In genomic region chr1:66270122-66270812, GRCh38 we compare ENCODE assay signal across 12 cellular contexts.
DNase-seq lines count a peak whose midpoint lies in the region; ATAC-seq and TF ChIP-seq lines count a peak whose summit lies in the region.
"Had no signal": no experiment of that assay in that cellular context is flagged by ENCODE, and none has a peak within 500 bp of the region (broad histone marks: within the 10 kb centered on the region; RNA-seq: fewer than 3 reads in every experiment).

No MANE protein-coding gene starts in this region.

- no peak overlapping the region for H3K18ac ChIP-seq in mesendoderm (ENCODE audit: low read length)

- H3K9me3 ChIP-seq in transverse colon: no peaks in the 10 kb centered on the region

- H3K27me3 Mint-ChIP-seq in chondrocyte (ENCODE audit: low read depth): no peaks in the 10 kb centered on the region

- TF ChIP-seq POLR2A in transverse colon (IDR thresholded peaks at IDR 0.05): no peak

- peak overlapping the region; percentile 58 for H2BK15ac ChIP-seq in mesendoderm (replicated peaks; ENCODE audit: low read depth)

- intact Hi-C loops in transverse colon (cut with DNase I; ENCODE audit: low total_unique reads): loop anchor here (5.0 kb wide), 1 partner anchor 62 kb away; no protein-coding TSS in a partner anchor

- no peaks in the 10 kb centered on the region for H3K79me1 ChIP-seq in mesendoderm (ENCODE audit: low read length)

- peak overlapping the region; percentile 36 for H3K4ac ChIP-seq in mesendoderm (ENCODE audit: low read depth, low read length)

- H3K27ac Mint-ChIP-seq in chondrocyte (ENCODE audit: unreplicated experiment): peak overlapping the region; percentile 13

- TF ChIP-seq EP300 in transverse colon (IDR thresholded peaks at IDR 0.05; ENCODE audit: low read depth): peak; percentile 30

- no peak overlapping the region for H3K9ac ChIP-seq in mesendoderm (ENCODE audit: low read length)

- no peaks in the 10 kb centered on the region for H3K36me3 Mint-ChIP-seq in chondrocyte (ENCODE audit: low read depth)

- no peak overlapping the region for H3K23ac ChIP-seq in mesendoderm (ENCODE audit: low read length)

- H3K4me3 ChIP-seq in mesendoderm (ENCODE audit: low read length) (no peak overlapping the region), transverse colon (no peak overlapping the region)

- H3K4me1 Mint-ChIP-seq in chondrocyte (ENCODE audit: low read depth): peaks cover 22% of the 10 kb centered on the region

- H3K4me1 ChIP-seq in mesendoderm (ENCODE audit: control insufficient read depth, low read depth, low read length) (peaks cover 6% of the 10 kb centered on the region), transverse colon (peaks cover 15 to 52% (median 22%) of the 10 kb centered on the region in 4 donors)

- H4K5ac ChIP-seq in mesendoderm (ENCODE audit: low read length): no peak overlapping the region

- no peak overlapping the region for H2BK120ac ChIP-seq in mesendoderm (ENCODE audit: low read depth, low read length)

- no peak for TF ChIP-seq CTCF in chondrocyte (IDR thresholded peaks at IDR 0.05)
- TF ChIP-seq CTCF in transverse colon (IDR thresholded peaks at IDR 0.05): no peak

- no peak overlapping the region for H4K8ac ChIP-seq in mesendoderm (ENCODE audit: low read depth, low read length)

- H2BK5ac ChIP-seq in mesendoderm (ENCODE audit: low read length): no peak overlapping the region

- ATAC-seq in GM21529 (IDR thresholded peaks at IDR 0.05; ENCODE audit: unreplicated experiment) (no peak), HG03025 (IDR thresholded peaks at IDR 0.05; ENCODE audit: low FRiP score, unreplicated experiment) (no peak)

- no peak overlapping the region for H3K4me3 Mint-ChIP-seq in chondrocyte (ENCODE audit: unreplicated experiment)

- H2AK5ac ChIP-seq in mesendoderm (ENCODE audit: low read length): no peak overlapping the region

- no peaks in the 10 kb centered on the region for H3K79me2 ChIP-seq in mesendoderm (ENCODE audit: control insufficient read depth, insufficient read depth, low read length)

- peak overlapping the region; percentile 30 for H3K56ac ChIP-seq in mesendoderm (ENCODE audit: low read length)

- no peak overlapping the region for H3K4me2 ChIP-seq in mesendoderm (ENCODE audit: low read length)

- no CpG with 5 or more reads among the region's 5 CpGs for WGBS in mesendoderm (ENCODE audit: extremely low coverage, insufficient coverage, low lambda C conversion rate)
- WGBS in transverse colon (ENCODE audit: low coverage in 1 of 2), 2 donors: 58 to 78% methylated on average over 3 to 5 of the region's 5 CpGs

- H3K27ac ChIP-seq in mesendoderm (ENCODE audit: low read depth, low read length) (no peak overlapping the region), transverse colon (peak overlapping the region; percentile 28 to 86 (median 80))

- no peaks in the 10 kb centered on the region for H3K9me3 Mint-ChIP-seq in chondrocyte (ENCODE audit: low read depth)

- H3K36me3 ChIP-seq in mesendoderm (ENCODE audit: control insufficient read depth, insufficient read depth, low read length): no peaks in the 10 kb centered on the region
- H3K36me3 ChIP-seq in transverse colon: no peaks in the 10 kb centered on the region

- H3K27me3 ChIP-seq in mesendoderm (ENCODE audit: insufficient read depth, low read length, poor library complexity): no peaks in the 10 kb centered on the region
- no peaks in the 10 kb centered on the region for H3K27me3 ChIP-seq in transverse colon

- in situ Hi-C loops in transverse colon (cut with MboI; ENCODE audit: low pct_ligation_motif_present in 1 of 4, low pct_unique_long_range_greater_than_20kb in 1 of 4, low sequenced_read_pairs in 3 of 4): loop anchor here in 1 of 4 donors (25.0 kb wide), 1 partner anchor 467 kb away; no protein-coding TSS in a partner anchor

- DNase-seq in SIG-M5 treated with dmso at 0.1 percent for 504 hours (lab: John Stamatoyannopoulos, UW; ENCODE audit: unreplicated experiment) (peak; percentile 59), SIG-M5 (lab: John Stamatoyannopoulos, UW) (no peak), chondrocyte (ENCODE audit: low spot score) (no peak), mesendoderm (no peak), transverse colon (no peak), NCI-H526 (lab: John Stamatoyannopoulos, UW) (no peak)
- DNase-seq: 8988T; activated CD8-positive, alpha-beta memory T cell treated with anti-CD3 and anti-CD28 coated beads, Interleukin-2, amount 50 U/mL, for 4 hours; cerebellar nuclear complex; NCI-H2171 had no signal
